9 cellular contexts compared by ENCODE assay signal in genomic region chr13:21075303-21076264, GRCh38. TPM values are rescaled to one million over a fixed set of nuclear protein-coding genes. Genes with fewer than 3 reads are reported as not detected.
DNase-seq lines count a peak whose midpoint lies in the region; FAIRE-seq and TF ChIP-seq lines count a peak whose summit lies in the region.
"Had no signal": no experiment of that assay in that cellular context is flagged by ENCODE, and none has a peak within 500 bp of the region (broad histone marks: within the 10 kb centered on the region; RNA-seq: fewer than 3 reads in every experiment).

No MANE protein-coding gene starts in this region.

- H4K20me1 ChIP-seq in SK-N-SH (ENCODE audit: insufficient read depth) = no peaks in the 10 kb centered on the region

- H3K4me1 ChIP-seq in SK-N-SH (ENCODE audit: control insufficient read depth in 1 of 2, insufficient read depth in 2 of 2, low read depth in 1 of 2, low read length in 1 of 2) (peaks cover 0 to 10% of the 10 kb centered on the region in 2 experiments; a peak in 3 of 4 replicates), endodermal cell (ENCODE audit: control insufficient read depth, insufficient read depth, low read length) (peaks cover 4% of the 10 kb centered on the region), mucosa of rectum (ENCODE audit: control insufficient read depth in 2 of 2, insufficient read depth in 2 of 2, low read length in 2 of 2) (peaks cover 0 to 2% of the 10 kb centered on the region in 2 donors), urinary bladder (ENCODE audit: insufficient read depth) (peaks cover 1% of the 10 kb centered on the region)

- H3K36me3 ChIP-seq in SK-N-SH (replicated peaks in 1 of 2; ENCODE audit: control insufficient read depth in 1 of 2, insufficient read depth in 2 of 2, low read length in 1 of 2) = no peaks in the 10 kb centered on the region
- no peaks in the 10 kb centered on the region for H3K36me3 ChIP-seq in endodermal cell (ENCODE audit: control insufficient read depth, insufficient read depth, low read length)
- H3K36me3 ChIP-seq in mucosa of rectum (ENCODE audit: control insufficient read depth in 2 of 2, insufficient read depth in 2 of 2, low read length in 2 of 2) = no peaks in the 10 kb centered on the region
- no peaks in the 10 kb centered on the region for H3K36me3 ChIP-seq in urinary bladder (ENCODE audit: insufficient read depth)

- H3K9me3 ChIP-seq in SK-N-SH (no peaks in the 10 kb centered on the region), endodermal cell (ENCODE audit: control insufficient read depth, low read length) (no peaks in the 10 kb centered on the region), mucosa of rectum (ENCODE audit: control insufficient read depth in 2 of 2, low read length in 2 of 2) (no peaks in the 10 kb centered on the region)

- peaks cover 37% of the 10 kb centered on the region for H3F3A ChIP-seq in SK-N-SH (replicated peaks; ENCODE audit: insufficient read depth)

- no peaks in the 10 kb centered on the region for H3K36me3 Mint-ChIP-seq in endodermal cell (ENCODE audit: low read depth)

- H3K9me3 Mint-ChIP-seq in endodermal cell = no peaks in the 10 kb centered on the region

- in situ Hi-C loops in GM13977 (cut with MboI; ENCODE audit: low pct_unique_long_range_greater_than_20kb, low sequenced_read_pairs, unreplicated experiment) = no loop called here

- TF ChIP-seq CTCF in GM13977 (IDR thresholded peaks at IDR 0.05; ENCODE audit: extremely low read depth, insufficient read depth, missing control alignments) (no peak), SK-N-SH (IDR thresholded peaks at IDR 0.05) (no peak), endodermal cell (conservative IDR thresholded peaks at IDR 0.05) (no peak)

- H3K4me2 ChIP-seq in SK-N-SH = no peak overlapping the region

- H3K9ac ChIP-seq in SK-N-SH (0 out of 2 replicates have a peak overlapping the region, but pooled peaks have one; percentile 29), endodermal cell (ENCODE audit: extremely low read depth, low read length, poor library complexity, severe bottlenecking) (peak overlapping the region; percentile 30), mucosa of rectum (ENCODE audit: low read depth in 1 of 2, low read length in 2 of 2) (peak overlapping the region; percentile 4 to 32)

- WGBS in SK-N-SH (ENCODE audit: low lambda C conversion rate) = 40% methylated on average over 51 of the region's 67 CpGs
- 19 to 23% methylated on average over 20 to 29 of the region's 67 CpGs for WGBS in endodermal cell (ENCODE audit: insufficient coverage in 1 of 2, insufficient read length in 1 of 2), 2 experiments
- 4% methylated on average over 60 of the region's 67 CpGs for WGBS in urinary bladder

- H3K4me3 ChIP-seq in SK-N-SH (ENCODE audit: low read depth in 2 of 2, low read length in 1 of 2) = peak overlapping the region in 1 of 2 experiments; percentile 9; a peak in 1 of 4 replicates
- peak overlapping the region; percentile 71 for H3K4me3 ChIP-seq in endodermal cell (ENCODE audit: low read length)
- peak overlapping the region; percentile 51 to 67 for H3K4me3 ChIP-seq in mucosa of rectum (ENCODE audit: low read length in 2 of 2)
- peak overlapping the region; percentile 49 for H3K4me3 ChIP-seq in urinary bladder (ENCODE audit: low read depth, low read length)
- H3K4me3 ChIP-seq: K562 had no signal

- POLR2A ChIA-PET in SK-N-SH (lab: Yijun Ruan, JAX) = no interaction called here

- no peak for FAIRE-seq in frontal cortex (lab: Jason Lieb, UNC)
- FAIRE-seq: K562 had no signal

- peak overlapping the region; percentile 63 for H3K4me3 Mint-ChIP-seq in endodermal cell

- H3K4me1 Mint-ChIP-seq in endodermal cell = peaks cover 9% of the 10 kb centered on the region

- CTCF ChIA-PET in SK-N-SH (lab: Yijun Ruan, JAX) = interaction anchor here (1.2 kb wide), 1 partner anchor 562 kb away, joined by 3 read pairs; no protein-coding TSS in a partner anchor

- H3K27me3 ChIP-seq in SK-N-SH (ENCODE audit: insufficient read depth) (no peaks in the 10 kb centered on the region), endodermal cell (ENCODE audit: control insufficient read depth, insufficient read depth, low read length, poor library complexity, severe bottlenecking) (peaks cover 5% of the 10 kb centered on the region), mucosa of rectum (ENCODE audit: control insufficient read depth in 2 of 2, insufficient read depth in 2 of 2, low read length in 2 of 2) (peaks cover 0 to 2% of the 10 kb centered on the region in 2 donors)

- DNase-seq in GM13977 (ENCODE audit: low spot score) = peak; percentile 69
- DNase-seq in SK-N-SH = peak; percentile 48
- DNase-seq in endodermal cell = peak; percentile 88
- no peak for DNase-seq in mesenteric fat pad (ENCODE audit: low spot score)
- DNase-seq in frontal cortex (ENCODE audit: low spot score in 2 of 2) = no peak
- DNase-seq in NK-92 treated with Interleukin-12 subunit alpha and Interleukin-12 subunit beta, amount 100 ng/mL, for 24 hours (lab: John Stamatoyannopoulos, UW) = no peak

- peak overlapping the region; percentile 88 for H2AFZ ChIP-seq in SK-N-SH (ENCODE audit: low read depth)

- H3K27ac ChIP-seq in SK-N-SH (ENCODE audit: low read depth in 2 of 2, low read length in 1 of 2) (0 out of 4 replicates have a peak overlapping the region, but pooled peaks of 1 of the 2 experiments have one; percentile 3), endodermal cell (ENCODE audit: low read depth, low read length) (peak overlapping the region; percentile 57), mucosa of rectum (ENCODE audit: low read depth in 2 of 2, low read length in 2 of 2) (peak overlapping the region in 1 of 2 donors; percentile 0), urinary bladder (ENCODE audit: low read depth) (no peak overlapping the region)

- peak overlapping the region; percentile 61 for H3K27ac Mint-ChIP-seq in endodermal cell

- TF ChIP-seq RAD21 in SK-N-SH (IDR thresholded peaks at IDR 0.05; ENCODE audit: low read length) = no peak

- TF ChIP-seq EP300 in SK-N-SH (IDR thresholded peaks at IDR 0.05; ENCODE audit: borderline replicate concordance in 1 of 2, low read depth in 1 of 2, low read length in 1 of 2) = no peak

- H3K9me2 ChIP-seq in SK-N-SH = no peaks in the 10 kb centered on the region

- H3K79me2 ChIP-seq in SK-N-SH (ENCODE audit: insufficient read depth) = no peaks in the 10 kb centered on the region

- peaks cover 28% of the 10 kb centered on the region for H3K27me3 Mint-ChIP-seq in endodermal cell (ENCODE audit: insufficient read depth)

TF ChIP-seq in SK-N-SH, 30 proteins besides CTCF, POLR2A, EP300 and RAD21 (continues in another document):
- TF ChIP-seq RFX5 (IDR thresholded peaks at IDR 0.05; ENCODE audit: low read length) = no peak
- no peak for TF ChIP-seq ELF1 (IDR thresholded peaks at IDR 0.05)
- TF ChIP-seq SIN3A (IDR thresholded peaks at IDR 0.05; ENCODE audit: borderline replicate concordance, low read depth, low read length) = no peak
- TF ChIP-seq TCF12 (IDR thresholded peaks at IDR 0.05) = no peak
- TF ChIP-seq YY1 (IDR thresholded peaks at IDR 0.05; ENCODE audit: low read depth) = no peak
- TF ChIP-seq JUND (IDR thresholded peaks at IDR 0.05) = no peak
- no peak for TF ChIP-seq SMC3 (IDR thresholded peaks at IDR 0.05; ENCODE audit: low read depth, low read length)
- TF ChIP-seq USF2 (IDR thresholded peaks at IDR 0.05; ENCODE audit: borderline replicate concordance, low read depth, low read length) = no peak
- TF ChIP-seq PBX3 (IDR thresholded peaks at IDR 0.05) = no peak
- TF ChIP-seq IRF3 (IDR thresholded peaks at IDR 0.05; ENCODE audit: low read depth, low read length) = no peak
- TF ChIP-seq EZH2phosphoT487 (IDR thresholded peaks at IDR 0.05; ENCODE audit: borderline replicate concordance, low read depth) = no peak

RNA-seq across cellular contexts. Expression of gene LATS2, which starts 14.2 kb away (rescaled TPM):
- 19.6 and 19.7 TPM in 2 replicates for polyA plus RNA-seq in SK-N-SH (2012; rRNA removed)
- polyA plus RNA-seq in SK-N-SH (2012; cell fraction: cytosol; rRNA removed) = 23.5 and 24.6 TPM in 2 replicates
- 39.0 and 45.8 TPM in 2 replicates for polyA plus RNA-seq in SK-N-SH (2012; cell fraction: nucleus; rRNA removed)
- total RNA-seq in endodermal cell = 10 to 100 TPM; 26.2 to 35.4 TPM
- polyA plus RNA-seq in endodermal cell (2013, experiment 1 of 2) = 15.3 TPM
- polyA plus RNA-seq in endodermal cell (2013, experiment 2 of 2) = 15.9 TPM
- total RNA-seq in urinary bladder = 17.2 TPM
- 21.5 TPM for polyA plus RNA-seq in urinary bladder
- 48.7 TPM for total RNA-seq in mesenteric fat pad
- total RNA-seq in frontal cortex = 1.2 TPM

Comparison
In these comparisons a context has a peak if more than half of its experiments do, and no peak if none do; other contexts are left out.
1. DNase-seq: peak in GM13977 (single experiment), SK-N-SH (single experiment) and endodermal cell (single experiment); none in mesenteric fat pad (single experiment), frontal cortex (0 of 2) and NK-92 treated with Interleukin-12 subunit alpha and Interleukin-12 subunit beta, amount 100 ng/mL, for 24 hours (single experiment).
2. Peak in every context shown above with its lines, with median percentiles within 50 percentile points of each other: H3K9ac ChIP-seq.